Comparison of ENCODE assay signal across 20 cellular contexts in the genomic region with DNA sequence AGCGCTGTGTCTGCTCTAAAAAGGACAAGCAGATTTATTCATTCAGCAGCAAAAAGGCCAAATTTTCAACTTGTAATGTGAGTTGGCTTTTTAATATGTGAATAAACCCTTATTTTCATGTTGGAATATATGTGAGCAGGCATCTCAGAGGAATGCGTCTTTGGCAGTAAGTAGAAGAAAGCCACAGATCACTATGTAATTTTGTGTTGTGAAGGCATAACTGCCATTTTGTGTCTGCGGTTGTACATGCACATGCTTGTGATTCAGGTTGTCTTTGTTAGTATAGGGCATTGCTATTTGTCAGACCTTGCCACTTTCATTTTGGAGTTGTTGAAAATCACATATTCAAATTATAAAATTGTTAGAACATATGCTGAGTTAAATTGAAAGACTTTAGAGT.
DNase-seq lines count a peak whose midpoint lies in the region; TF ChIP-seq lines count a peak whose summit lies in the region.
"Had no signal": no experiment of that assay in that cellular context is flagged by ENCODE, and none has a peak within 500 bp of the region (broad histone marks: within the 10 kb centered on the region; RNA-seq: fewer than 3 reads in every experiment).

No MANE protein-coding gene starts in this region.

- WGBS in tibial nerve, 2 donors, result 43 to 54% methylated on average over 3 of the region's 3 CpGs
- 93 to 99% (median 95%) methylated on average over 3 of the region's 3 CpGs for WGBS in spleen, 5 donors

- H3K4me3 ChIP-seq in ACC112 (ENCODE audit: low read depth, low read length), result no peak overlapping the region
- H3K4me3 ChIP-seq in cardiac fibroblast (replicated peaks in 1 of 2; ENCODE audit: low read depth in 2 of 2, low read length in 2 of 2), result no peak overlapping the region
- H3K4me3 ChIP-seq in tibial nerve, result no peak overlapping the region
- no peak overlapping the region for H3K4me3 ChIP-seq in spleen
- H3K4me3 ChIP-seq: esophagus muscularis mucosa, skin epidermis had no signal

- peaks cover 57% of the 10 kb centered on the region for H3K4me1 ChIP-seq in ACC112 (ENCODE audit: control insufficient read depth, insufficient read depth, low read length, unreplicated experiment)
- H3K4me1 ChIP-seq in tibial nerve, result peaks cover 0 to 53% (median 11%) of the 10 kb centered on the region in 4 donors
- H3K4me1 ChIP-seq in spleen, result peaks cover 2 to 51% (median 22%) of the 10 kb centered on the region in 6 donors

- H3K36me3 ChIP-seq in ACC112 (ENCODE audit: insufficient read depth, low read length) (peaks cover 13% of the 10 kb centered on the region), tibial nerve (no peaks in the 10 kb centered on the region), spleen (peaks cover 0 to 30% (median 2%) of the 10 kb centered on the region in 6 donors)
- H3K36me3 ChIP-seq: esophagus muscularis mucosa had no signal

- H3K27ac ChIP-seq in ACC112 (ENCODE audit: low read depth, low read length), result peak overlapping the region; percentile 65
- peak overlapping the region in 2 of 4 donors; percentile 69 for H3K27ac ChIP-seq in tibial nerve
- peak overlapping the region in 4 of 8 donors; percentile 1 to 31 (median 24) for H3K27ac ChIP-seq in spleen
- H3K27ac ChIP-seq: esophagus muscularis mucosa had no signal

- TF ChIP-seq CTCF in cardiac fibroblast (IDR thresholded peaks at IDR 0.05; ENCODE audit: low read depth, low read length) (no peak), tibial nerve (IDR thresholded peaks at IDR 0.05) (no peak), spleen (IDR thresholded peaks at IDR 0.05 in 8 of 11, conservative IDR thresholded peaks at IDR 0.05 in 3 of 11) (no peak)

- DNase-seq in RPMI7951 (ENCODE audit: low read depth), result peak; percentile 63
- peak; percentile 39 to 45 for DNase-seq in cardiac fibroblast (ENCODE audit: low read depth in 2 of 2)
- peak; percentile 73 for DNase-seq in iris pigment epithelial cell (ENCODE audit: low read depth)
- DNase-seq in tibial nerve (ENCODE audit: low spot score in 2 of 2), result no peak
- no peak for DNase-seq in spleen
- DNase-seq in anterior cingulate cortex (lab: John Stamatoyannopoulos, UW), result no peak
- DNase-seq in NCI-H2081 (lab: John Stamatoyannopoulos, UW), result no peak
- DNase-seq: activated CD4-positive, alpha-beta T cell treated with anti-CD3 and anti-CD28 coated beads for 48 hours; activated naive CD4-positive, alpha-beta T cell treated with anti-CD3 and anti-CD28 coated beads, Interleukin-2, amount 10 ng/mL, durations not matched to agents 7 days and 5 days; activated T-cell treated with anti-CD3 and anti-CD28 coated beads, Interleukin-2, amount 50 U/mL, for 48 hours; aorta; DMS79; Karpas-422; NCI-H1694 treated with DMSO at 0.1 percent for 48 hours; NCI-H526; nucleus accumbens; T-helper 2 cell had no signal

- intact Hi-C loops in spleen (cut with DNase I; ENCODE audit: low total_unique reads), result loop anchor here (10.0 kb wide), 1 partner anchor 209 kb away; the partner anchor contains the start of gene SIPA1L1

- TF ChIP-seq POLR2A in tibial nerve (IDR thresholded peaks at IDR 0.05) (no peak), spleen (IDR thresholded peaks at IDR 0.05) (no peak)

- no peak overlapping the region for H2AFZ ChIP-seq in ACC112 (ENCODE audit: low read length, unreplicated experiment)

- H3K9me3 ChIP-seq in tibial nerve (no peaks in the 10 kb centered on the region), spleen (no peaks in the 10 kb centered on the region)
- H3K9me3 ChIP-seq: esophagus muscularis mucosa had no signal

- peaks cover 17% of the 10 kb centered on the region for H3K79me2 ChIP-seq in ACC112 (ENCODE audit: control insufficient read depth, insufficient read depth, low read length, unreplicated experiment)

- peak in 1 of 2 donors; percentile 27 for TF ChIP-seq EP300 in tibial nerve (IDR thresholded peaks at IDR 0.05)

- H3K27me3 ChIP-seq in ACC112 (ENCODE audit: insufficient read depth, low read length) (no peaks in the 10 kb centered on the region), tibial nerve (no peaks in the 10 kb centered on the region), spleen (replicated peaks in 1 of 7) (no peaks in the 10 kb centered on the region)
- H3K27me3 ChIP-seq: esophagus muscularis mucosa had no signal

Comparison
In these comparisons a context has a peak if more than half of its experiments do, and no peak if none do; other contexts are left out.
1. DNase-seq: peak in RPMI7951 (single experiment), cardiac fibroblast (2 of 2) and iris pigment epithelial cell (single experiment); none in tibial nerve (0 of 2), spleen (single experiment), anterior cingulate cortex (0 of 58) and NCI-H2081 (0 of 2).